Comparison of ENCODE assay signal across 29 cellular contexts in genomic region chr18:39419315-39419714, GRCh38.
A peak's percentile ranks its signal among the peaks of the same experiment; 100 is the strongest.
DNase-seq lines count a peak whose midpoint lies in the region; ATAC-seq, FAIRE-seq and TF ChIP-seq lines count a peak whose summit lies in the region.
"Had no signal": no experiment of that assay in that cellular context is flagged by ENCODE, and none has a peak within 500 bp of the region (broad histone marks: within the 10 kb centered on the region; RNA-seq: fewer than 3 reads in every experiment).

No MANE protein-coding gene starts in this region.

- no peak overlapping the region; the same call in 1 of the 2 replicates for H3K4me2 ChIP-seq in HepG2 (ENCODE audit: low read depth, low read length)
- H3K4me2 ChIP-seq: A549; BLaER1; BLaER1 treated with 17β-estradiol and CSF1 and Interleukin-3, amounts not matched to agents 10 nM and 100 nM had no signal

- H3K36me3 ChIP-seq in HepG2 (replicated peaks in 1 of 2; ENCODE audit: control insufficient read depth in 1 of 2, insufficient read depth in 2 of 2, low read length in 2 of 2) (no peaks in the 10 kb centered on the region), right lobe of liver (no peaks in the 10 kb centered on the region)
- H3K36me3 ChIP-seq: BE2C; BLaER1; BLaER1 treated with 17β-estradiol and CSF1 and Interleukin-3, amounts not matched to agents 10 nM and 100 nM had no signal

- FAIRE-seq in HepG2 (lab: Jason Lieb, UNC) = no peak
- FAIRE-seq: A204.1, A549, D721Med had no signal

- no peak overlapping the region for H2AFZ ChIP-seq in HepG2 (ENCODE audit: low read length)

- TF ChIP-seq EP300 in HepG2 (IDR thresholded peaks at IDR 0.05; ENCODE audit: low read depth in 2 of 2, low read length in 2 of 2) (peak in 1 of 2 experiments; percentile 90; a peak in 2 of 4 replicates), HepG2 (CRISPR knock-in tag; IDR thresholded peaks at IDR 0.05; ENCODE audit: borderline replicate concordance) (peak; percentile 78; the same call in 1 of the 2 replicates)

- no peak overlapping the region for H3K4me3 ChIP-seq in HepG2 (replicated peaks in 1 of 3; ENCODE audit: insufficient read depth in 1 of 3, low read depth in 2 of 3, low read length in 3 of 3)
- no peak overlapping the region for H3K4me3 ChIP-seq in right lobe of liver
- H3K4me3 ChIP-seq: A549; BLaER1; BLaER1 treated with 17β-estradiol and CSF1 and Interleukin-3, amounts not matched to agents 10 nM and 100 nM had no signal

- in situ Hi-C loops in HepG2 (cut with HindIII; ENCODE audit: extremely low pct_ligation_motif_present, low pct_unique_long_range_greater_than_20kb) = no loop called here

- no peaks in the 10 kb centered on the region for H4K20me1 ChIP-seq in HepG2 (ENCODE audit: insufficient read depth, low read length)
- H4K20me1 ChIP-seq: BLaER1; BLaER1 treated with 17β-estradiol and CSF1 and Interleukin-3, amounts not matched to agents 10 nM and 100 nM had no signal

- TF ChIP-seq CTCF in HepG2 (CRISPR knock-in tag; IDR thresholded peaks at IDR 0.05) (no peak), right lobe of liver (IDR thresholded peaks at IDR 0.05) (no peak)

- CTCF ChIA-PET in HepG2 (lab: Yijun Ruan, JAX; ENCODE audit: low intra/inter-chr PET ratio, low total read pairs) = no interaction called here

- peak overlapping the region; percentile 50 for H3K27ac ChIP-seq in HepG2 (ENCODE audit: extremely low read length, insufficient read depth, low read length)
- no peak overlapping the region for H3K27ac ChIP-seq in right lobe of liver
- H3K27ac ChIP-seq: 22Rv1; A549; BLaER1; BLaER1 treated with 17β-estradiol and CSF1 and Interleukin-3, amounts not matched to agents 10 nM and 100 nM; C4-2B had no signal

- no TSS peak for BruUV-seq in HepG2 (replicated peaks; lab: Mats Ljungman, UMichigan)

- no peaks in the 10 kb centered on the region for H3K79me2 ChIP-seq in HepG2 (ENCODE audit: insufficient read depth, low read length)

- TF ChIP-seq RAD21 in HepG2 (CRISPR knock-in tag; IDR thresholded peaks at IDR 0.05) = no peak

- POLR2A ChIA-PET in HepG2 (lab: Yijun Ruan, JAX) = interaction anchor here (0.9 kb wide), 1 partner anchor 12 kb away, joined by 3 read pairs; no protein-coding TSS in a partner anchor

- H3K9ac ChIP-seq in HepG2 (ENCODE audit: insufficient read depth, low read depth, low read length) = no peak overlapping the region
- H3K9ac ChIP-seq: BLaER1; BLaER1 treated with 17β-estradiol and CSF1 and Interleukin-3, amounts not matched to agents 10 nM and 100 nM had no signal

- TF ChIP-seq POLR2A in HepG2 (IDR thresholded peaks at IDR 0.05; ENCODE audit: insufficient read depth in 1 of 2, low read depth in 2 of 2, low read length in 2 of 2) (no peak), right lobe of liver (IDR thresholded peaks at IDR 0.05) (no peak)

- H3K27me3 ChIP-seq in HepG2 (ENCODE audit: control insufficient read depth in 1 of 2, insufficient read depth in 2 of 2, low read length in 2 of 2) (no peaks in the 10 kb centered on the region), right lobe of liver (no peaks in the 10 kb centered on the region)
- H3K27me3 ChIP-seq: BE2C; BLaER1; BLaER1 treated with 17β-estradiol and CSF1 and Interleukin-3, amounts not matched to agents 10 nM and 100 nM had no signal

- DNase-seq in HepG2 (ENCODE audit: low spot score) (peak; percentile 75), right lobe of liver (no peak)
- DNase-seq: 8988T; ACHN; AML-193; BE2C; C1 segment of cervical spinal cord; Caco-2; Calu3; CD4-positive, alpha-beta memory T cell; CD4-positive, alpha-beta T cell; CD4-positive, CD25-positive, alpha-beta regulatory T cell; CD8-positive, alpha-beta memory T cell; CD8-positive, alpha-beta T cell; COR-L47; DMS 273 treated with DMSO at 0.1 percent for 48 hours; DMS153; DMS53; DMS79; DMS79 treated with DMSO at 0.1 percent for 48 hours; DND-41; EL had no signal

- ATAC-seq in HepG2 = peak; percentile 90
- no peak for ATAC-seq in right lobe of liver
- ATAC-seq: A549; CD8-positive, alpha-beta T cell had no signal

- intact Hi-C loops in HepG2 (cut with micrococcal nuclease; ENCODE audit: unreplicated experiment) (no loop called here), right lobe of liver (cut with DNase I) (no loop called here)

- H3K4me1 ChIP-seq in HepG2 (ENCODE audit: insufficient read depth, low read length) (peaks cover 25% of the 10 kb centered on the region), right lobe of liver (no peaks in the 10 kb centered on the region)
- H3K4me1 ChIP-seq: BE2C; BLaER1; BLaER1 treated with 17β-estradiol and CSF1 and Interleukin-3, amounts not matched to agents 10 nM and 100 nM; Caco-2 had no signal

- H3K9me3 ChIP-seq in HepG2 (ENCODE audit: low read length) (no peaks in the 10 kb centered on the region), right lobe of liver (no peaks in the 10 kb centered on the region)
- H3K9me3 ChIP-seq: A549; BE2C; BLaER1; BLaER1 treated with 17β-estradiol and CSF1 and Interleukin-3, amounts not matched to agents 10 nM and 100 nM; Caco-2 had no signal

TF ChIP-seq in HepG2, 621 proteins besides CTCF, POLR2A, EP300 and RAD21 (continues in another document):
- TF ChIP-seq ARID5B (CRISPR knock-in tag; IDR thresholded peaks at IDR 0.05) = peak; percentile 96
- TF ChIP-seq THAP11 (CRISPR knock-in tag; IDR thresholded peaks at IDR 0.05) = peak; percentile 63
- no peak for TF ChIP-seq FOXM1 (CRISPR knock-in tag; IDR thresholded peaks at IDR 0.05)
- no peak for TF ChIP-seq ZNF572 (CRISPR knock-in tag; IDR thresholded peaks at IDR 0.05)
- TF ChIP-seq ZMYM4 (CRISPR knock-in tag; IDR thresholded peaks at IDR 0.05) = peak; percentile 66
- no peak for TF ChIP-seq ZNF605 (CRISPR knock-in tag; IDR thresholded peaks at IDR 0.05)
- no peak for TF ChIP-seq ATF7 (IDR thresholded peaks at IDR 0.05)
- no peak for TF ChIP-seq ATF7 (CRISPR knock-in tag; IDR thresholded peaks at IDR 0.05)
- peak; percentile 96 for TF ChIP-seq FOXA3 (CRISPR knock-in tag; IDR thresholded peaks at IDR 0.05)
- 0 out of 4 replicates have a peak, but pooled peaks of 1 of the 2 experiments have one; percentile 22 for TF ChIP-seq ATF4 (CRISPR knock-in tag; IDR thresholded peaks at IDR 0.05)
- peak; percentile 27 for TF ChIP-seq TEAD3 (CRISPR knock-in tag; optimal IDR thresholded peaks at IDR 0.05; ENCODE audit: borderline replicate concordance)
- peak; percentile 32; the same call in 1 of the 2 replicates for TF ChIP-seq SIX1 (CRISPR knock-in tag; IDR thresholded peaks at IDR 0.05; ENCODE audit: borderline replicate concordance)
- peak; percentile 76; the same call in 1 of the 2 replicates for TF ChIP-seq MIER3 (CRISPR knock-in tag; IDR thresholded peaks at IDR 0.05; ENCODE audit: borderline replicate concordance)
- peak; percentile 67; the same call in 1 of the 2 replicates for TF ChIP-seq GATA4 (IDR thresholded peaks at IDR 0.05; ENCODE audit: borderline replicate concordance, low read depth)
- TF ChIP-seq ZGPAT (CRISPR knock-in tag; IDR thresholded peaks at IDR 0.05) = peak; percentile 87
- TF ChIP-seq MIER2 (CRISPR knock-in tag; IDR thresholded peaks at IDR 0.05) = no peak
- no peak for TF ChIP-seq ZNF124 (CRISPR knock-in tag; IDR thresholded peaks at IDR 0.05)
